7 cellular contexts compared by ENCODE assay signal in genomic region chr1:223307544-223307943, GRCh38. TPM values are rescaled to one million over a fixed set of nuclear protein-coding genes. Genes with fewer than 3 reads are reported as not detected.
"Had no signal": no experiment of that assay in that cellular context is flagged by ENCODE, and none has a peak within 500 bp of the region (broad histone marks: within the 10 kb centered on the region; RNA-seq: fewer than 3 reads in every experiment).

No MANE protein-coding gene starts in this region.

- DNase-seq: IMR-90, KBM-7 had no signal

- H3K27ac Mint-ChIP-seq: IgD-negative memory B cell had no signal

- H3K4me3 ChIP-seq: K562 had no signal

- H3K4me3 Mint-ChIP-seq: IgD-negative memory B cell had no signal

- H3K27ac ChIP-seq: HL-60 had no signal

- H3K36me3 Mint-ChIP-seq: IgD-negative memory B cell had no signal

- H3K4me1 Mint-ChIP-seq: IgD-negative memory B cell had no signal

- FAIRE-seq: HepG2, HTR-8/SVneo, K562 had no signal

RNA-seq across cellular contexts. Expression of gene SUSD4, which starts 56.4 kb away (rescaled TPM):
- total RNA-seq: HepG2 had no signal
- polyA plus RNA-seq: HepG2 had no signal
